In the genomic region with DNA sequence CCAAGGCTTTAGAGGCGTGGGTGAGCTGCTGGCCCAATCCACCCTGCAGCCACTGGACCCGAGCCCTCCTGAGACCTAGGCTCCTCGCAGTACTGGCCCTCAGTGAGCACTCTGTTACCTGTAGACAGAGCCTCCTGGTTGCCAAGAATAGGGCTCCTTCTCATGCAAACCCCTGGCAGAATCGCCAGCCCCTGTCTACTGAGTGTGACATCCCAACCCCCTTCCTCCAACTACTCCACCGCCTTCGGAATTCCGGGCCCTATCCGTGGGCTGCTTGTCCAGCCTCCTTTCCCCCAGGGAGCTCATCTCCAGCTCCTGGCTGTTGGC, we compare ENCODE assay signal across 13 cellular contexts.
"Had no signal": no experiment of that assay in that cellular context is flagged by ENCODE, and none has a peak within 500 bp of the region (broad histone marks: within the 10 kb centered on the region; RNA-seq: fewer than 3 reads in every experiment).

No MANE protein-coding gene starts in this region.

- H3K4me3 Mint-ChIP-seq: memory B cell; stimulated activated naive CD8-positive, alpha-beta T cell treated with anti-CD3 and anti-CD28 coated beads, Interleukin-15, amount 100 ng/mL, for 72 hours; T-helper 17 cell had no signal

- H3K9me3 ChIP-seq: pancreas, thoracic aorta had no signal

- H3K27ac ChIP-seq: esophagus squamous epithelium, heart right ventricle, left lung, pancreas, thoracic aorta had no signal

- H3K4me1 Mint-ChIP-seq: stimulated activated naive CD8-positive, alpha-beta T cell treated with anti-CD3 and anti-CD28 coated beads, Interleukin-15, amount 100 ng/mL, for 72 hours; T-helper 17 cell had no signal

- H3K27ac Mint-ChIP-seq: memory B cell, T-helper 17 cell had no signal

- H3K4me3 ChIP-seq: esophagus squamous epithelium, heart right ventricle, left lung, pancreas, thoracic aorta had no signal

- H3K36me3 Mint-ChIP-seq: memory B cell had no signal

- H3K36me3 ChIP-seq: esophagus squamous epithelium, heart right ventricle, left lung, pancreas, thoracic aorta had no signal

- DNase-seq: activated CD4-positive, alpha-beta T cell treated with anti-CD3 and anti-CD28 coated beads for 1 hour; activated T-cell treated with anti-CD3 and anti-CD28 coated beads for 4 hours; esophagus squamous epithelium; foreskin melanocyte; heart right ventricle; stimulated activated CD4-positive, alpha-beta T cell treated with anti-CD3 and anti-CD28 coated beads, Interleukin-15, amount 100 ng/mL, for 24 hours; stimulated activated CD4-positive, alpha-beta T cell treated with anti-CD3 and anti-CD28 coated beads, Interleukin-4, amount 100 ng/mL, for 24 hours; stimulated activated naive CD8-positive, alpha-beta T cell treated with anti-CD3 and anti-CD28 coated beads, Interleukin-15, amount 100 ng/mL, for 72 hours; T-helper 17 cell had no signal

- H3K4me1 ChIP-seq: left lung, pancreas had no signal
